17 cellular contexts compared by ENCODE assay signal in genomic region chr11:115272925-115273324, GRCh38.
DNase-seq lines count a peak whose midpoint lies in the region; ATAC-seq, FAIRE-seq and TF ChIP-seq lines count a peak whose summit lies in the region.
"Had no signal": no experiment of that assay in that cellular context is flagged by ENCODE, and none has a peak within 500 bp of the region (broad histone marks: within the 10 kb centered on the region; RNA-seq: fewer than 3 reads in every experiment).

No MANE protein-coding gene starts in this region.

- no TSS peak for BruUV-seq in IMR-90 (replicated peaks; lab: Mats Ljungman, UMichigan)

- POLR2A ChIA-PET in IMR-90 (lab: Charles Lee; ENCODE audit: unreplicated experiment) = no interaction called here
- POLR2A ChIA-PET in activated CD4-positive, alpha-beta T cell treated with anti-CD3 and anti-CD28 coated beads for 36 hours (lab: Charles Lee) = no interaction called here

- TF ChIP-seq CTCF in heart left ventricle (IDR thresholded peaks at IDR 0.05) (no peak), IMR-90 (conservative IDR thresholded peaks at IDR 0.05; ENCODE audit: low read depth, low read length) (no peak), astrocyte (IDR thresholded peaks at IDR 0.05; ENCODE audit: insufficient read depth, low read depth, low read length) (no peak), smooth muscle cell (IDR thresholded peaks at IDR 0.05; ENCODE audit: borderline replicate concordance, insufficient read depth, poor library complexity, severe bottlenecking) (no peak)

- no peak overlapping the region for H2AK5ac ChIP-seq in IMR-90 (ENCODE audit: low read depth, low read length)

- peaks cover 22% of the 10 kb centered on the region for H3K4me1 Mint-ChIP-seq in astrocyte (ENCODE audit: low read depth, unreplicated experiment)
- no peaks in the 10 kb centered on the region for H3K4me1 Mint-ChIP-seq in activated CD4-positive, alpha-beta T cell treated with anti-CD3 and anti-CD28 coated beads for 36 hours
- H3K4me1 Mint-ChIP-seq: B cell had no signal

- H4K5ac ChIP-seq in IMR-90 (ENCODE audit: low read depth, low read length) = no peak overlapping the region

- H3K4me2 ChIP-seq in IMR-90 (ENCODE audit: low read depth, low read length) (no peak overlapping the region), astrocyte (ENCODE audit: low read length) (no peak overlapping the region), smooth muscle cell (peak overlapping the region; percentile 28)

- no peak overlapping the region for H4K91ac ChIP-seq in IMR-90 (ENCODE audit: insufficient read depth, low read depth, low read length)

- H3K4me3 ChIP-seq in heart left ventricle (no peak overlapping the region), IMR-90 (ENCODE audit: insufficient read depth, low read depth, low read length) (no peak overlapping the region), astrocyte (ENCODE audit: insufficient read depth, low read depth, low read length) (no peak overlapping the region), smooth muscle cell (no peak overlapping the region)
- H3K4me3 ChIP-seq: HAP-1 had no signal

- CTCF ChIA-PET in IMR-90 (lab: Yijun Ruan, JAX) = no interaction called here
- CTCF ChIA-PET in activated CD4-positive, alpha-beta T cell treated with anti-CD3 and anti-CD28 coated beads for 36 hours (lab: Charles Lee) = no interaction called here

- H2AK9ac ChIP-seq in IMR-90 (replicated peaks; ENCODE audit: low read depth, low read length, poor library complexity) = no peak overlapping the region

- WGBS in heart left ventricle, 4 donors = 42 to 54% (median 45%) methylated on average over 4 of the region's 4 CpGs
- no CpG with 5 or more reads among the region's 4 CpGs for WGBS in IMR-90 (ENCODE audit: extremely low coverage in 2 of 2, insufficient read length in 1 of 2), 2 experiments
- WGBS in smooth muscle cell (ENCODE audit: low lambda C conversion rate) = 81% methylated on average over 4 of the region's 4 CpGs

- no peaks in the 10 kb centered on the region for H3K36me3 ChIP-seq in heart left ventricle
- no peaks in the 10 kb centered on the region for H3K36me3 ChIP-seq in IMR-90 (ENCODE audit: control insufficient read depth, insufficient read depth, low read length)
- H3K36me3 ChIP-seq in astrocyte (ENCODE audit: insufficient read depth, low read length) = no peaks in the 10 kb centered on the region
- no peaks in the 10 kb centered on the region for H3K36me3 ChIP-seq in smooth muscle cell (ENCODE audit: low read depth)
- H3K36me3 ChIP-seq: HAP-1 had no signal

- no peak overlapping the region for H2BK20ac ChIP-seq in IMR-90 (ENCODE audit: low read depth, low read length)

- no peak overlapping the region for H3K18ac ChIP-seq in IMR-90 (ENCODE audit: low read depth, low read length)

- H3K4me1 ChIP-seq in heart left ventricle = peaks cover 0 to 8% (median 5%) of the 10 kb centered on the region in 12 donors
- H3K4me1 ChIP-seq in IMR-90 (ENCODE audit: control insufficient read depth, insufficient read depth, low read length) = no peaks in the 10 kb centered on the region; the same call in 1 of the 2 replicates
- H3K4me1 ChIP-seq in astrocyte (ENCODE audit: insufficient read depth, low read length) = no peaks in the 10 kb centered on the region
- peaks cover 3% of the 10 kb centered on the region for H3K4me1 ChIP-seq in smooth muscle cell (ENCODE audit: low read depth)
- H3K4me1 ChIP-seq: HAP-1 had no signal

- H2BK5ac ChIP-seq in IMR-90 (ENCODE audit: low read depth, low read length, poor library complexity, severe bottlenecking) = no peak overlapping the region

- no peaks in the 10 kb centered on the region for H3F3A ChIP-seq in smooth muscle cell (ENCODE audit: low read depth)

- no peak for FAIRE-seq in astrocyte (lab: Jason Lieb, UNC)
- FAIRE-seq: A204.1, GM12891, GM19239, H1 had no signal

- no peak overlapping the region for H3K27ac ChIP-seq in heart left ventricle
- H3K27ac ChIP-seq in IMR-90 (ENCODE audit: insufficient read depth, low read length) = no peak overlapping the region
- no peak overlapping the region for H3K27ac ChIP-seq in astrocyte (ENCODE audit: low read depth, low read length)
- peak overlapping the region; percentile 20 for H3K27ac ChIP-seq in smooth muscle cell (ENCODE audit: low read depth)

- peaks cover 12% of the 10 kb centered on the region for H3K36me3 Mint-ChIP-seq in astrocyte (ENCODE audit: low read depth, unreplicated experiment)
- H3K36me3 Mint-ChIP-seq in activated CD4-positive, alpha-beta T cell treated with anti-CD3 and anti-CD28 coated beads for 36 hours (ENCODE audit: low read depth) = no peaks in the 10 kb centered on the region

- H3K27me3 Mint-ChIP-seq in astrocyte (ENCODE audit: low read depth, unreplicated experiment) = no peaks in the 10 kb centered on the region
- H3K27me3 Mint-ChIP-seq in activated CD4-positive, alpha-beta T cell treated with anti-CD3 and anti-CD28 coated beads for 36 hours = peaks cover 7% of the 10 kb centered on the region

- no peaks in the 10 kb centered on the region for H3K9me1 ChIP-seq in IMR-90 (ENCODE audit: insufficient read depth, low read length)

- ATAC-seq in heart left ventricle (peak in 3 of 4 donors; percentile 74 to 89 (median 74)), Right ventricle myocardium inferior (no peak), IMR-90 (ENCODE audit: low read depth) (no peak), HG03175 (IDR thresholded peaks at IDR 0.05; ENCODE audit: unreplicated experiment) (no peak)
- ATAC-seq in activated CD4-positive, alpha-beta T cell treated with anti-CD3 and anti-CD28 coated beads for 36 hours = no peak

- intact Hi-C loops in heart left ventricle (cut with DNase I) = no loop called here
- intact Hi-C loops in Right ventricle myocardium inferior (cut with DNase I) = no loop called here
- intact Hi-C loops in IMR-90 (cut with micrococcal nuclease) = no loop called here
- intact Hi-C loops in activated CD4-positive, alpha-beta T cell treated with anti-CD3 and anti-CD28 coated beads for 36 hours (cut with DNase I, micrococcal nuclease) = no loop called here

- DNase-seq in heart left ventricle (no peak), Right ventricle myocardium inferior (ENCODE audit: missing footprints) (no peak), IMR-90 (peak; percentile 19), astrocyte (ENCODE audit: low read depth) (peak; percentile 60), smooth muscle cell (lab: John Stamatoyannopoulos, UW; ENCODE audit: unreplicated experiment) (no peak)
- no peak for DNase-seq in activated CD4-positive, alpha-beta T cell treated with anti-CD3 and anti-CD28 coated beads for 36 hours
- DNase-seq: C1 segment of cervical spinal cord; Calu3; CD4-positive, alpha-beta T cell; DMS 273 treated with DMSO at 0.1 percent for 48 hours had no signal

- H3K4me3 Mint-ChIP-seq in astrocyte (ENCODE audit: unreplicated experiment) = no peak overlapping the region
- H3K4me3 Mint-ChIP-seq in activated CD4-positive, alpha-beta T cell treated with anti-CD3 and anti-CD28 coated beads for 36 hours = no peak overlapping the region
- H3K4me3 Mint-ChIP-seq: B cell; CD4-positive, alpha-beta T cell had no signal

- H3K9me3 ChIP-seq in heart left ventricle (no peaks in the 10 kb centered on the region), IMR-90 (ENCODE audit: control insufficient read depth, insufficient read depth, low read length) (no peaks in the 10 kb centered on the region), astrocyte (ENCODE audit: insufficient read depth, low read depth, low read length) (no peaks in the 10 kb centered on the region), smooth muscle cell (replicated peaks; ENCODE audit: low read depth) (no peaks in the 10 kb centered on the region)
- H3K9me3 ChIP-seq: HAP-1 had no signal

- H3K27ac Mint-ChIP-seq in astrocyte (ENCODE audit: unreplicated experiment) = no peak overlapping the region
- no peak overlapping the region for H3K27ac Mint-ChIP-seq in activated CD4-positive, alpha-beta T cell treated with anti-CD3 and anti-CD28 coated beads for 36 hours
- H3K27ac Mint-ChIP-seq: B cell; CD4-positive, alpha-beta T cell had no signal

- H3K27me3 ChIP-seq in heart left ventricle (no peaks in the 10 kb centered on the region), IMR-90 (ENCODE audit: control insufficient read depth, insufficient read depth, low read length) (no peaks in the 10 kb centered on the region), astrocyte (ENCODE audit: insufficient read depth, low read length) (no peaks in the 10 kb centered on the region), smooth muscle cell (ENCODE audit: low read depth) (no peaks in the 10 kb centered on the region)

- in situ Hi-C loops in IMR-90 (cut with MboI; ENCODE audit: low sequenced_read_pairs) = no loop called here

- no peak overlapping the region for H4K8ac ChIP-seq in IMR-90 (ENCODE audit: low read depth in 2 of 2, low read length in 2 of 2)

- no peaks in the 10 kb centered on the region for H3K9me3 Mint-ChIP-seq in astrocyte (ENCODE audit: unreplicated experiment)
- H3K9me3 Mint-ChIP-seq in activated CD4-positive, alpha-beta T cell treated with anti-CD3 and anti-CD28 coated beads for 36 hours (ENCODE audit: low read depth) = no peaks in the 10 kb centered on the region
- H3K9me3 Mint-ChIP-seq: CD4-positive, alpha-beta T cell had no signal

- peak overlapping the region; percentile 81; the same call in 1 of the 2 replicates for H3K14ac ChIP-seq in IMR-90 (replicated peaks; ENCODE audit: low read depth, low read length)

- H3K4ac ChIP-seq in IMR-90 (ENCODE audit: low read depth, low read length) = no peak overlapping the region

- no peak overlapping the region for H3K9ac ChIP-seq in IMR-90 (ENCODE audit: low read depth, low read length)
- H3K9ac ChIP-seq in astrocyte (ENCODE audit: low read length) = no peak overlapping the region
- H3K9ac ChIP-seq in smooth muscle cell (ENCODE audit: low read depth) = no peak overlapping the region

- no peak overlapping the region for H3K23ac ChIP-seq in IMR-90 (ENCODE audit: low read depth, low read length)

- no peak for TF ChIP-seq RAD21 in IMR-90 (IDR thresholded peaks at IDR 0.05; ENCODE audit: low read length)

- peaks cover 0 to 3% of the 10 kb centered on the region in 2 experiments; a peak in 1 of 4 replicates for H3K79me1 ChIP-seq in IMR-90 (ENCODE audit: low read depth in 1 of 2, low read length in 2 of 2)

- no peaks in the 10 kb centered on the region for H3K79me2 ChIP-seq in astrocyte (ENCODE audit: insufficient read depth, low read length)
- peaks cover 18% of the 10 kb centered on the region for H3K79me2 ChIP-seq in smooth muscle cell (ENCODE audit: low read depth)

- dilution Hi-C loops in IMR-90 (cut with HindIII; ENCODE audit: low sequenced_read_pairs, unreplicated experiment) = no loop called here

- TF ChIP-seq POLR2A in heart left ventricle (IDR thresholded peaks at IDR 0.05) (no peak), IMR-90 (IDR thresholded peaks at IDR 0.05; ENCODE audit: low read depth, low read length) (no peak)

- H2AFZ ChIP-seq in IMR-90 (replicated peaks; ENCODE audit: low read length, poor library complexity) = no peak overlapping the region
- H2AFZ ChIP-seq in astrocyte (ENCODE audit: low read depth, low read length) = no peak overlapping the region
- H2AFZ ChIP-seq in smooth muscle cell (ENCODE audit: low read depth) = no peak overlapping the region

- no peak overlapping the region for H2BK15ac ChIP-seq in IMR-90 (ENCODE audit: low read depth, low read length)

- H3K56ac ChIP-seq in IMR-90 (ENCODE audit: extremely low read depth, insufficient read depth, low read length) = no peak overlapping the region

- no peak overlapping the region for H2BK120ac ChIP-seq in IMR-90 (ENCODE audit: low read depth, low read length)

- no peaks in the 10 kb centered on the region for H4K20me1 ChIP-seq in IMR-90 (ENCODE audit: insufficient read depth, low read length)
- H4K20me1 ChIP-seq in astrocyte (ENCODE audit: insufficient read depth, low read length) = no peaks in the 10 kb centered on the region
- H4K20me1 ChIP-seq in smooth muscle cell (ENCODE audit: low read depth) = no peaks in the 10 kb centered on the region

Comparison
In these comparisons a context has a peak if more than half of its experiments do, and no peak if none do; other contexts are left out.
1. ATAC-seq: peak in heart left ventricle (3 of 4); none in Right ventricle myocardium inferior (single experiment), IMR-90 (single experiment), activated CD4-positive, alpha-beta T cell treated with anti-CD3 and anti-CD28 coated beads for 36 hours (single experiment) and HG03175 (single experiment).
2. DNase-seq: peak in IMR-90 (single experiment) and astrocyte (single experiment); none in heart left ventricle (0 of 5), Right ventricle myocardium inferior (single experiment), smooth muscle cell (single experiment) and activated CD4-positive, alpha-beta T cell treated with anti-CD3 and anti-CD28 coated beads for 36 hours (single experiment).